ENCODE assay signal across 8 cellular contexts in genomic region chr16:70381604-70382342, GRCh38. TPM values are rescaled to one million over a fixed set of nuclear protein-coding genes. Genes with fewer than 3 reads are reported as not detected.
DNase-seq lines count a peak whose midpoint lies in the region; ATAC-seq, FAIRE-seq and TF ChIP-seq lines count a peak whose summit lies in the region.

No MANE protein-coding gene starts in this region.

- POLR2A ChIA-PET in HCT116 (lab: Charles Lee), result interaction anchor here (0.7 to 2.5 kb wide), 16 partner anchors 8 to 140 kb away, joined by 3 to 18 read pairs (median 5); partner anchors contain the start of genes AARS1, DDX19A, FCSK and ST3GAL2
- POLR2A ChIA-PET in HepG2 (lab: Yijun Ruan, JAX), result interaction anchor here (0.6 to 3.6 kb wide), 57 partner anchors 9 to 1289 kb away, joined by 3 to 96 read pairs (median 5); partner anchors contain the start of genes AARS1, COG4, DDX19A and DDX19B

- H3K4me3 ChIP-seq in AG09309 (ENCODE audit: control insufficient read depth, low read depth, low read length) (peak overlapping the region; percentile 33), HCT116 (replicated peaks in 1 of 2; ENCODE audit: low read depth in 1 of 2, low read length in 2 of 2) (peak overlapping the region; percentile 90 to 94), ascending aorta (peak overlapping the region; percentile 63 to 90), HepG2 (replicated peaks in 1 of 3; ENCODE audit: insufficient read depth in 1 of 3, low read depth in 2 of 3, low read length in 3 of 3) (peak overlapping the region; percentile 33 to 73 (median 54); a peak in 5 of 6 replicates), tibial nerve (peak overlapping the region; percentile 53 to 64 (median 60))

- H3K79me2 ChIP-seq in HCT116 (ENCODE audit: insufficient read depth, low read length) (peaks cover 19% of the 10 kb centered on the region), HepG2 (ENCODE audit: insufficient read depth, low read length) (peaks cover 15% of the 10 kb centered on the region)

- CTCF ChIA-PET in HCT116 (lab: Charles Lee) (interaction anchor here (0.7 to 0.8 kb wide), 2 partner anchors 72 to 89 kb away, joined by 3 read pairs; no protein-coding TSS in a partner anchor), HepG2 (lab: Yijun Ruan, JAX; ENCODE audit: low intra/inter-chr PET ratio, low total read pairs) (interaction anchor here (1.4 kb wide), 1 partner anchor 89 kb away, joined by 4 read pairs; no protein-coding TSS in a partner anchor)

- H2AFZ ChIP-seq in HCT116 (ENCODE audit: low read depth, low read length, poor library complexity, severe bottlenecking) (no peak overlapping the region), HepG2 (ENCODE audit: low read length) (no peak overlapping the region)

- TF ChIP-seq POLR2A in HCT116 (IDR thresholded peaks at IDR 0.05; ENCODE audit: borderline replicate concordance, extremely low read depth, insufficient read depth, insufficient read length) (no peak), HepG2 (IDR thresholded peaks at IDR 0.05; ENCODE audit: insufficient read depth in 1 of 2, low read depth in 2 of 2, low read length in 2 of 2) (peak; percentile 30 to 85; a peak in 3 of 4 replicates), tibial nerve (IDR thresholded peaks at IDR 0.05) (no peak)

- ATAC-seq in HCT116 (peak; percentile 23), HepG2 (peak; percentile 22; the same call in 2 of the 3 replicates), HG03108 (IDR thresholded peaks at IDR 0.05; ENCODE audit: unreplicated experiment) (no peak)

- peak overlapping the region; percentile 89 for H3K4me2 ChIP-seq in HCT116 (ENCODE audit: low read length)
- H3K4me2 ChIP-seq in HepG2 (ENCODE audit: low read depth, low read length), result peak overlapping the region; percentile 74

- H3K27me3 ChIP-seq in HCT116 (ENCODE audit: insufficient read depth, low read length) (no peaks in the 10 kb centered on the region), ascending aorta (no peaks in the 10 kb centered on the region), HepG2 (ENCODE audit: control insufficient read depth in 1 of 2, insufficient read depth in 2 of 2, low read length in 2 of 2) (no peaks in the 10 kb centered on the region; a peak in 1 of 5 replicates), tibial nerve (no peaks in the 10 kb centered on the region)

- 37% methylated on average over 24 of the region's 47 CpGs for WGBS in HepG2 (ENCODE audit: low lambda C conversion rate)
- 20 to 25% methylated on average over 28 to 40 of the region's 47 CpGs for WGBS in tibial nerve, 2 donors

- TF ChIP-seq EP300 in HepG2 (IDR thresholded peaks at IDR 0.05; ENCODE audit: low read depth in 2 of 2, low read length in 2 of 2) (no peak), HepG2 (CRISPR knock-in tag; IDR thresholded peaks at IDR 0.05; ENCODE audit: borderline replicate concordance) (no peak), tibial nerve (IDR thresholded peaks at IDR 0.05) (no peak)

- RAD21 ChIA-PET in HCT116 (lab: Charles Lee; ENCODE audit: low non-redundant PET in 1 of 2, low total read pairs in 2 of 2, uncharacterized antibody in 2 of 2, unreplicated experiment in 2 of 2), result interaction anchor here in 1 of 2 experiments (0.7 kb wide), 1 partner anchor 65 kb away, joined by 3 read pairs; no protein-coding TSS in a partner anchor

- no peaks in the 10 kb centered on the region for H4K20me1 ChIP-seq in HCT116 (ENCODE audit: insufficient read depth)
- H4K20me1 ChIP-seq in HepG2 (ENCODE audit: insufficient read depth, low read length), result no peaks in the 10 kb centered on the region

- no peaks in the 10 kb centered on the region for H3K9me2 ChIP-seq in HCT116 (ENCODE audit: insufficient read depth)

- no peak for DNase-seq in AG09309 (ENCODE audit: low read depth)
- DNase-seq in HCT116 (ENCODE audit: low read depth, low spot score), result no peak
- DNase-seq in ascending aorta (ENCODE audit: low spot score in 2 of 2), result no peak
- no peak for DNase-seq in HepG2 (ENCODE audit: low spot score)
- DNase-seq in tibial nerve (ENCODE audit: low spot score in 2 of 2), result peak in 1 of 2 donors; percentile 19
- DNase-seq in activated CD8-positive, alpha-beta memory T cell treated with anti-CD3 and anti-CD28 coated beads for 24 hours, result no peak
- DNase-seq in glomerular visceral epithelial cell (ENCODE audit: extremely low spot score), result no peak

- H3K9ac ChIP-seq in HCT116 (ENCODE audit: low read length) (peak overlapping the region; percentile 95), HepG2 (ENCODE audit: insufficient read depth, low read depth, low read length) (peak overlapping the region; percentile 62)

- in situ Hi-C loops in HepG2 (cut with HindIII; ENCODE audit: extremely low pct_ligation_motif_present, low pct_unique_long_range_greater_than_20kb), result no loop called here

- H3K27ac ChIP-seq in HCT116 (ENCODE audit: low read depth, low read length), result peak overlapping the region; percentile 98
- peak overlapping the region; percentile 50 to 71 for H3K27ac ChIP-seq in ascending aorta
- peak overlapping the region; percentile 64 for H3K27ac ChIP-seq in HepG2 (ENCODE audit: extremely low read length, insufficient read depth, low read length)
- H3K27ac ChIP-seq in tibial nerve, result peak overlapping the region in 3 of 4 donors; percentile 65 to 87 (median 74)

- no peak for FAIRE-seq in HepG2 (lab: Jason Lieb, UNC)

- intact Hi-C loops in HCT116 (cut with micrococcal nuclease) (loop anchor here (1.0 to 5.0 kb wide), 3 partner anchors 56 to 143 kb away; partner anchors contain the start of genes FCSK and ST3GAL2), ascending aorta (cut with DNase I) (loop anchor here (1.0 to 10.0 kb wide), 4 partner anchors 35 to 273 kb away; partner anchors contain the start of genes DDX19A, FCSK and ST3GAL2), HepG2 (cut with micrococcal nuclease; ENCODE audit: unreplicated experiment) (loop anchor here (2.0 to 5.0 kb wide), 3 partner anchors 55 to 89 kb away; partner anchors contain the start of gene FCSK)

- H3K36me3 ChIP-seq in HCT116 (ENCODE audit: control insufficient read depth in 1 of 2, insufficient read depth in 2 of 2, low read length in 2 of 2) (peaks cover 0 to 3% of the 10 kb centered on the region in 2 experiments; a peak in 1 of 4 replicates), ascending aorta (peaks cover 0 to 12% of the 10 kb centered on the region in 2 donors), HepG2 (replicated peaks in 1 of 2; ENCODE audit: control insufficient read depth in 1 of 2, insufficient read depth in 2 of 2, low read length in 2 of 2) (peaks cover 2 to 22% of the 10 kb centered on the region in 2 experiments; a peak in 2 of 5 replicates), tibial nerve (peaks cover 0 to 42% (median 0%) of the 10 kb centered on the region in 3 donors)

- TF ChIP-seq RAD21 in HCT116 (IDR thresholded peaks at IDR 0.05; ENCODE audit: low read depth) (no peak), HepG2 (CRISPR knock-in tag; IDR thresholded peaks at IDR 0.05) (peak; percentile 46; the same call in 1 of the 2 replicates)

- H3K9me3 ChIP-seq in HCT116 (ENCODE audit: control insufficient read depth in 1 of 2, insufficient read depth in 1 of 2, low read depth in 1 of 2, low read length in 2 of 2) (no peaks in the 10 kb centered on the region), ascending aorta (no peaks in the 10 kb centered on the region), HepG2 (ENCODE audit: low read length) (no peaks in the 10 kb centered on the region), tibial nerve (no peaks in the 10 kb centered on the region)

- TSS peak; percentile 86 for BruUV-seq in HCT116 (replicated peaks; lab: Mats Ljungman, UMichigan)
- BruUV-seq in HepG2 (replicated peaks; lab: Mats Ljungman, UMichigan), result TSS peak; percentile 52

- no peak for TF ChIP-seq CTCF in AG09309 (IDR thresholded peaks at IDR 0.05; ENCODE audit: control insufficient read depth, insufficient read depth, low read depth, low read length, missing control alignments)
- no peak for TF ChIP-seq CTCF in HCT116 (IDR thresholded peaks at IDR 0.05 in 2 of 3, conservative IDR thresholded peaks at IDR 0.05 in 1 of 3; ENCODE audit: borderline replicate concordance in 1 of 3, insufficient read depth in 1 of 3, low read depth in 2 of 3, low read length in 2 of 3)
- no peak for TF ChIP-seq CTCF in ascending aorta (IDR thresholded peaks at IDR 0.05)
- TF ChIP-seq CTCF in HepG2 (CRISPR knock-in tag; IDR thresholded peaks at IDR 0.05), result no peak
- no peak for TF ChIP-seq CTCF in tibial nerve (IDR thresholded peaks at IDR 0.05)

- H3K4me1 ChIP-seq in HCT116 (ENCODE audit: control insufficient read depth in 1 of 2, insufficient read depth in 2 of 2, low read length in 2 of 2) (peaks cover 22 to 37% of the 10 kb centered on the region in 2 experiments), ascending aorta (peaks cover 0 to 10% of the 10 kb centered on the region in 2 donors), HepG2 (ENCODE audit: insufficient read depth, low read length) (peaks cover 24% of the 10 kb centered on the region), tibial nerve (peaks cover 0 to 21% (median 8%) of the 10 kb centered on the region in 4 donors)

RNA-seq across cellular contexts. Expression of gene DDX19A, which starts 35.1 kb away (rescaled TPM):
- total RNA-seq in HCT116 (2021; ENCODE audit: unreplicated experiment) (43.4 TPM), ascending aorta (31.5 TPM), HepG2 (2016; rRNA removed; fragmentation: Illumina TruSeq; extraction: Trizol) (76.9 and 92.4 TPM in 2 replicates), tibial nerve (10 to 100 TPM; 39.3 to 47.1 (median 45.2) TPM)
- polyA plus RNA-seq in HCT116 (2012), result 19.5 and 22.5 TPM in 2 replicates
- total RNA-seq in HepG2 (2016; cell fraction: cytosol; rRNA removed; fragmentation: Illumina TruSeq; extraction: Trizol; ENCODE audit: low read depth), result 16.1 and 17.3 TPM in 2 replicates
- 76.3 and 93.5 TPM in 2 replicates for total RNA-seq in HepG2 (2016; cell fraction: insoluble cytoplasmic fraction; rRNA removed; fragmentation: Illumina TruSeq; extraction: Trizol)
- 22.7 and 23.6 TPM in 2 replicates for total RNA-seq in HepG2 (2016; cell fraction: membrane; rRNA removed; fragmentation: Illumina TruSeq; extraction: Trizol)
- total RNA-seq in HepG2 (2016; cell fraction: nucleus; rRNA removed; fragmentation: Illumina TruSeq; extraction: Trizol), result 54.0 and 63.3 TPM in 2 replicates
- 41.4 and 43.9 TPM in 2 replicates for polyA plus RNA-seq in HepG2 (2011; rRNA removed)
- polyA plus RNA-seq in HepG2 (2011; cell fraction: cytosol; rRNA removed), result 42.7 and 50.0 TPM in 2 replicates
- polyA plus RNA-seq in HepG2 (2011; cell fraction: nucleus; rRNA removed), result 26.1 and 32.0 TPM in 2 replicates
- 34.4 and 41.8 TPM in 2 replicates for polyA plus RNA-seq in HepG2 (2012)
- polyA plus RNA-seq in HepG2 (2016; cell fraction: cytosol; fragmentation: Illumina TruSeq; extraction: Trizol; ENCODE audit: low read depth), result 4.2 and 4.8 TPM in 2 replicates
- 86.5 and 94.7 TPM in 2 replicates for polyA plus RNA-seq in HepG2 (2016; cell fraction: insoluble cytoplasmic fraction; fragmentation: Illumina TruSeq; extraction: Trizol; ENCODE audit: low read depth)
- polyA plus RNA-seq in HepG2 (2016; cell fraction: membrane; fragmentation: Illumina TruSeq; extraction: Trizol; ENCODE audit: low read depth), result 10.6 and 11.5 TPM in 2 replicates
- 62.8 and 66.6 TPM in 2 replicates for polyA plus RNA-seq in HepG2 (2016; cell fraction: nucleus; fragmentation: Illumina TruSeq; extraction: Trizol; ENCODE audit: insufficient read depth, low read depth)
- 57.7 and 87.7 TPM in 2 replicates for polyA minus RNA-seq in HepG2 (2011; rRNA and poly(A)+ RNA removed; ENCODE audit: low replicate concordance)
- 42.7 and 56.5 TPM in 2 replicates for polyA minus RNA-seq in HepG2 (2011; cell fraction: cytosol; rRNA and poly(A)+ RNA removed)
- 57.8 and 68.4 TPM in 2 replicates for polyA minus RNA-seq in HepG2 (2011; cell fraction: nucleus; rRNA and poly(A)+ RNA removed)

RNA-seq across cellular contexts. Expression of gene ST3GAL2, which starts 57.1 kb away (rescaled TPM):
- total RNA-seq in HCT116 (2021; ENCODE audit: unreplicated experiment), result 9.5 TPM
- 4.0 and 6.3 TPM in 2 replicates for polyA plus RNA-seq in HCT116 (2012)
- 52.3 TPM for total RNA-seq in ascending aorta
- total RNA-seq in HepG2 (2016; rRNA removed; fragmentation: Illumina TruSeq; extraction: Trizol), result 17.8 and 24.9 TPM in 2 replicates
- total RNA-seq in HepG2 (2016; cell fraction: cytosol; rRNA removed; fragmentation: Illumina TruSeq; extraction: Trizol; ENCODE audit: low read depth), result 3.6 TPM in 2 replicates
- 15.8 and 25.9 TPM in 2 replicates for total RNA-seq in HepG2 (2016; cell fraction: insoluble cytoplasmic fraction; rRNA removed; fragmentation: Illumina TruSeq; extraction: Trizol)
- 14.6 and 18.9 TPM in 2 replicates for total RNA-seq in HepG2 (2016; cell fraction: membrane; rRNA removed; fragmentation: Illumina TruSeq; extraction: Trizol)
- total RNA-seq in HepG2 (2016; cell fraction: nucleus; rRNA removed; fragmentation: Illumina TruSeq; extraction: Trizol), result 15.0 and 18.9 TPM in 2 replicates
- polyA plus RNA-seq in HepG2 (2011; rRNA removed), result 16.3 and 17.0 TPM in 2 replicates
- polyA plus RNA-seq in HepG2 (2011; cell fraction: cytosol; rRNA removed), result 10.9 and 15.5 TPM in 2 replicates
- polyA plus RNA-seq in HepG2 (2011; cell fraction: nucleus; rRNA removed), result 14.6 and 16.7 TPM in 2 replicates
- 13.3 and 16.9 TPM in 2 replicates for polyA plus RNA-seq in HepG2 (2012)
- 2.3 and 2.9 TPM in 2 replicates for polyA plus RNA-seq in HepG2 (2016; cell fraction: cytosol; fragmentation: Illumina TruSeq; extraction: Trizol; ENCODE audit: low read depth)
- polyA plus RNA-seq in HepG2 (2016; cell fraction: insoluble cytoplasmic fraction; fragmentation: Illumina TruSeq; extraction: Trizol; ENCODE audit: low read depth), result 20.4 and 21.6 TPM in 2 replicates
- 11.6 and 11.9 TPM in 2 replicates for polyA plus RNA-seq in HepG2 (2016; cell fraction: membrane; fragmentation: Illumina TruSeq; extraction: Trizol; ENCODE audit: low read depth)
- 22.8 and 26.4 TPM in 2 replicates for polyA plus RNA-seq in HepG2 (2016; cell fraction: nucleus; fragmentation: Illumina TruSeq; extraction: Trizol; ENCODE audit: insufficient read depth, low read depth)
- polyA minus RNA-seq in HepG2 (2011; rRNA and poly(A)+ RNA removed; ENCODE audit: low replicate concordance), result 49.4 and 94.6 TPM in 2 replicates
- 25.8 and 27.6 TPM in 2 replicates for polyA minus RNA-seq in HepG2 (2011; cell fraction: cytosol; rRNA and poly(A)+ RNA removed)
- 22.4 and 31.0 TPM in 2 replicates for polyA minus RNA-seq in HepG2 (2011; cell fraction: nucleus; rRNA and poly(A)+ RNA removed)
- 10 to 100 TPM; 18.6 to 32.4 (median 23.6) TPM for total RNA-seq in tibial nerve

Comparison
In these comparisons a context has a peak if more than half of its experiments do, and no peak if none do; other contexts are left out.
1. H3K4me3 ChIP-seq: peak in every context shown above with its lines; median percentile 92 in HCT116; 76 in ascending aorta; 60 in tibial nerve; 54 in HepG2; 33 in AG09309.
2. POLR2A ChIP-seq: peak in HepG2 (2 of 2); none in HCT116 (single experiment) and tibial nerve (0 of 2).
3. Peak in every context shown above with its lines, with median percentiles within 50 percentile points of each other: H3K27ac ChIP-seq.